Comparison of ENCODE assay signal across 21 cellular contexts in genomic region chr2:210635257-210635656, GRCh38.
"Had no signal": no experiment of that assay in that cellular context is flagged by ENCODE, and none has a peak within 500 bp of the region (broad histone marks: within the 10 kb centered on the region; RNA-seq: fewer than 3 reads in every experiment).

No MANE protein-coding gene starts in this region.

- H3K27me3 ChIP-seq: ascending aorta, breast epithelium, dorsolateral prefrontal cortex, heart right ventricle, stomach, upper lobe of left lung had no signal

- H3K9me3 ChIP-seq: ascending aorta, breast epithelium, left ventricle myocardium inferior, psoas muscle, stomach, upper lobe of left lung had no signal

- ATAC-seq: activated T-cell treated with anti-CD3 and anti-CD28 coated beads, Interleukin-2, amount 50 U/mL, for 72 hours; heart right ventricle; naive thymus-derived CD4-positive, alpha-beta T cell; psoas muscle; right cardiac atrium had no signal

- H3K4me3 Mint-ChIP-seq: activated T-cell treated with anti-CD3 and anti-CD28 coated beads, Interleukin-2, amount 50 U/mL, for 72 hours; endodermal cell; naive thymus-derived CD4-positive, alpha-beta T cell had no signal

- H3K27ac ChIP-seq: ascending aorta, breast epithelium, dorsolateral prefrontal cortex, epithelial cell of prostate, heart right ventricle, left ventricle myocardium inferior, psoas muscle, skin epidermis, stomach, upper lobe of left lung, VCaP had no signal

- H3K4me1 ChIP-seq: ascending aorta, breast epithelium, heart right ventricle, left ventricle myocardium inferior, psoas muscle, stomach, upper lobe of left lung had no signal

- H3K27ac Mint-ChIP-seq: activated T-cell treated with anti-CD3 and anti-CD28 coated beads, Interleukin-2, amount 50 U/mL, for 72 hours; endodermal cell; naive thymus-derived CD4-positive, alpha-beta T cell had no signal

- H3K4me3 ChIP-seq: ascending aorta, breast epithelium, dorsolateral prefrontal cortex, heart right ventricle, left ventricle myocardium inferior, psoas muscle, skin epidermis, stomach, upper lobe of left lung had no signal

- DNase-seq: activated CD4-positive, alpha-beta T cell treated with anti-CD3 and anti-CD28 coated beads for 1 hour; activated effector memory CD4-positive, alpha-beta T cell treated with anti-CD3 and anti-CD28 coated beads, Interleukin-2, amount 50 U/mL, for 16 hours; activated naive CD4-positive, alpha-beta T cell treated with anti-CD3 and anti-CD28 coated beads, Interleukin-2, amount 50 U/mL, for 16 hours; activated T-cell treated with anti-CD3 and anti-CD28 coated beads, Interleukin-2, amount 50 U/mL, for 72 hours; dorsolateral prefrontal cortex; endodermal cell; heart right ventricle; left ventricle myocardium inferior; mesenchymal stem cell; naive thymus-derived CD4-positive, alpha-beta T cell; psoas muscle; right cardiac atrium; stomach; T-helper 2 cell; upper lobe of left lung had no signal

- H3K36me3 ChIP-seq: ascending aorta, breast epithelium, heart right ventricle, left ventricle myocardium inferior, stomach, upper lobe of left lung had no signal

- H3K9me3 Mint-ChIP-seq: activated T-cell treated with anti-CD3 and anti-CD28 coated beads, Interleukin-2, amount 50 U/mL, for 72 hours; endodermal cell had no signal

- H3K4me1 Mint-ChIP-seq: naive thymus-derived CD4-positive, alpha-beta T cell had no signal

- FAIRE-seq: frontal cortex had no signal
